In the genomic region with DNA sequence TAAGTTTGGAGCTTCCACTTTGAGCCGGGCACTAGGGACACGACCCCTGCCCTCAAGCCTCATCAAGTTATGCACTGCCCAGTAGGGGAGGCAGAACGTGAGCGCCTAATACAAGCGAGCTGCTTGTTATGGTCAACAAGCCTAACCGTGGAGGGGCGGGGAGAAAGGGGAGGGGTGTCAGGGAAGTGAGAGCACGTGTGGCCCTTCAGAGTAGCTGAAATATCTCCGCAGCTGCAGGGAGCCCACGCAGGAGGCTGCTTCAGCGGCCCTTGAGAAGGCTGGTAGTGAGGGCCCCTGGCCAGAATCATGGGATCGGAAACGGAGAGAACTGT, we compare ENCODE assay signal across 8 cellular contexts. TPM values are rescaled to one million over a fixed set of nuclear protein-coding genes. Genes with fewer than 3 reads are reported as not detected.
DNase-seq lines count a peak whose midpoint lies in the region; ATAC-seq, FAIRE-seq and TF ChIP-seq lines count a peak whose summit lies in the region.

No MANE protein-coding gene starts in this region.

- ATAC-seq in SK-N-SH treated with all-trans-retinoic acid at 6 μM for 48 hours = peak; percentile 36

- H3K4me2 ChIP-seq in skeletal muscle satellite cell (ENCODE audit: low read length) = peak overlapping the region; percentile 92

- FAIRE-seq in HTR-8/SVneo (lab: Jason Lieb, UNC) = no peak

- DNase-seq in D341Med (ENCODE audit: low spot score) (peak; percentile 40), GM20000 (ENCODE audit: low spot score) (peak; percentile 85), HTR-8/SVneo (ENCODE audit: insufficient read length, low spot score) (peak; percentile 43), astrocyte of the spinal cord (ENCODE audit: low read depth, low spot score) (peak; percentile 29), AG08395 (ENCODE audit: low spot score) (no peak)

- peaks cover 25% of the 10 kb centered on the region for H3K27me3 ChIP-seq in iPS-15b (ENCODE audit: control insufficient read depth, insufficient read depth, low read length)
- no peaks in the 10 kb centered on the region for H3K27me3 ChIP-seq in skeletal muscle satellite cell (ENCODE audit: control insufficient read depth, insufficient read depth, low read length)

- H3K4me1 ChIP-seq in iPS-15b (ENCODE audit: control insufficient read depth, insufficient read depth, low read length) (peaks cover 12% of the 10 kb centered on the region), skeletal muscle satellite cell (ENCODE audit: control insufficient read depth, insufficient read depth, low read length) (peaks cover 10% of the 10 kb centered on the region)

- H3K36me3 ChIP-seq in iPS-15b (ENCODE audit: control insufficient read depth, insufficient read depth, low read length) (no peaks in the 10 kb centered on the region), skeletal muscle satellite cell (ENCODE audit: insufficient read depth, low read length) (no peaks in the 10 kb centered on the region)

- H3K9ac ChIP-seq in iPS-15b (ENCODE audit: low read depth, low read length) (peak overlapping the region; percentile 54), skeletal muscle satellite cell (ENCODE audit: low read depth, low read length) (peak overlapping the region; percentile 72)

- H3K4me3 ChIP-seq in astrocyte of the spinal cord (ENCODE audit: low read depth, low read length) = peak overlapping the region; percentile 47
- peak overlapping the region; percentile 70 for H3K4me3 ChIP-seq in iPS-15b (ENCODE audit: low read depth, low read length)
- H3K4me3 ChIP-seq in skeletal muscle satellite cell (ENCODE audit: low read length) = peak overlapping the region; percentile 79

- in situ Hi-C loops in astrocyte of the spinal cord (cut with HindIII; ENCODE audit: low sequenced_read_pairs) = no loop called here

- no peaks in the 10 kb centered on the region for H3K9me3 ChIP-seq in iPS-15b (ENCODE audit: control insufficient read depth, insufficient read depth, low read length)
- H3K9me3 ChIP-seq in skeletal muscle satellite cell (replicated peaks; ENCODE audit: low read length) = no peaks in the 10 kb centered on the region

- TF ChIP-seq CTCF in GM20000 (IDR thresholded peaks at IDR 0.05; ENCODE audit: extremely low read depth, missing control alignments) = no peak
- no peak for TF ChIP-seq CTCF in astrocyte of the spinal cord (IDR thresholded peaks at IDR 0.05; ENCODE audit: low read depth, low read length)

TF ChIP-seq in SK-N-SH treated with all-trans-retinoic acid at 6 μM for 48 hours, 23 proteins besides CTCF, POLR2A, EP300 and RAD21:
- TF ChIP-seq PPARA (CRISPR knock-in tag; IDR thresholded peaks at IDR 0.05; ENCODE audit: borderline replicate concordance) (no peak), OSR1 (CRISPR knock-in tag; IDR thresholded peaks at IDR 0.05) (no peak), TCF4 (CRISPR knock-in tag; IDR thresholded peaks at IDR 0.05; ENCODE audit: borderline replicate concordance) (no peak)
- TF ChIP-seq, protein P1, sequence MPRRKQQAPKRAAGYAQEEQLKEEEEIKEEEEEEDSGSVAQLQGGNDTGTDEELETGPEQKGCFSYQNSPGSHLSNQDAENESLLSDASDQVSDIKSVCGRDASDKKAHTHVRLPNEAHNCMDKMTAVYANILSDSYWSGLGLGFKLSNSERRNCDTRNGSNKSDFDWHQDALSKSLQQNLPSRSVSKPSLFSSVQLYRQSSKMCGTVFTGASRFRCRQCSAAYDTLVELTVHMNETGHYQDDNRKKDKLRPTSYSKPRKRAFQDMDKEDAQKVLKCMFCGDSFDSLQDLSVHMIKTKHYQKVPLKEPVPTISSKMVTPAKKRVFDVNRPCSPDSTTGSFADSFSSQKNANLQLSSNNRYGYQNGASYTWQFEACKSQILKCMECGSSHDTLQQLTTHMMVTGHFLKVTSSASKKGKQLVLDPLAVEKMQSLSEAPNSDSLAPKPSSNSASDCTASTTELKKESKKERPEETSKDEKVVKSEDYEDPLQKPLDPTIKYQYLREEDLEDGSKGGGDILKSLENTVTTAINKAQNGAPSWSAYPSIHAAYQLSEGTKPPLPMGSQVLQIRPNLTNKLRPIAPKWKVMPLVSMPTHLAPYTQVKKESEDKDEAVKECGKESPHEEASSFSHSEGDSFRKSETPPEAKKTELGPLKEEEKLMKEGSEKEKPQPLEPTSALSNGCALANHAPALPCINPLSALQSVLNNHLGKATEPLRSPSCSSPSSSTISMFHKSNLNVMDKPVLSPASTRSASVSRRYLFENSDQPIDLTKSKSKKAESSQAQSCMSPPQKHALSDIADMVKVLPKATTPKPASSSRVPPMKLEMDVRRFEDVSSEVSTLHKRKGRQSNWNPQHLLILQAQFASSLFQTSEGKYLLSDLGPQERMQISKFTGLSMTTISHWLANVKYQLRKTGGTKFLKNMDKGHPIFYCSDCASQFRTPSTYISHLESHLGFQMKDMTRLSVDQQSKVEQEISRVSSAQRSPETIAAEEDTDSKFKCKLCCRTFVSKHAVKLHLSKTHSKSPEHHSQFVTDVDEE (CRISPR knock-in tag; IDR thresholded peaks at IDR 0.05) = no peak

RNA-seq across cellular contexts. Expression of a gene that starts 0.7 kb away (rescaled TPM):
- 0.22 and 0.25 TPM in 2 replicates for total RNA-seq in skeletal muscle satellite cell (2012; rRNA removed)

RNA-seq across cellular contexts. Expression of a gene that starts 6.1 kb away (rescaled TPM):
- under 0.01 TPM in 1 of 2 replicates, not detected in the other for total RNA-seq in skeletal muscle satellite cell (2012; rRNA removed)
